Comparison of ENCODE assay signal across 11 cellular contexts in genomic region chr10:18472977-18473376, GRCh38.
A peak's percentile ranks its signal among the peaks of the same experiment; 100 is the strongest.
DNase-seq lines count a peak whose midpoint lies in the region; ATAC-seq and TF ChIP-seq lines count a peak whose summit lies in the region.
"Had no signal": no experiment of that assay in that cellular context is flagged by ENCODE, and none has a peak within 500 bp of the region (broad histone marks: within the 10 kb centered on the region; RNA-seq: fewer than 3 reads in every experiment).

No MANE protein-coding gene starts in this region.

- H3F3A ChIP-seq in PC-9 (ENCODE audit: insufficient read depth, low read depth), result no peaks in the 10 kb centered on the region

- TF ChIP-seq CTCF in 22Rv1 (IDR thresholded peaks at IDR 0.05), result peak; percentile 72
- 0 out of 2 replicates have a peak, but pooled peaks have one; percentile 18 for TF ChIP-seq CTCF in PC-9 (conservative IDR thresholded peaks at IDR 0.05)
- TF ChIP-seq CTCF in left ventricle myocardium inferior (IDR thresholded peaks at IDR 0.05; ENCODE audit: borderline replicate concordance), result peak; percentile 33

- H3K79me2 ChIP-seq in PC-9 (ENCODE audit: low read depth), result no peaks in the 10 kb centered on the region

- H3K36me3 ChIP-seq in PC-9 (ENCODE audit: low read depth) (no peaks in the 10 kb centered on the region), left ventricle myocardium inferior (no peaks in the 10 kb centered on the region)
- H3K36me3 ChIP-seq: BLaER1 treated with 17β-estradiol and CSF1 and Interleukin-3, amounts not matched to agents 10 nM and 100 nM had no signal

- H4K20me1 ChIP-seq in PC-9 (ENCODE audit: insufficient read depth), result no peaks in the 10 kb centered on the region
- H4K20me1 ChIP-seq: BLaER1 treated with 17β-estradiol and CSF1 and Interleukin-3, amounts not matched to agents 10 nM and 100 nM had no signal

- intact Hi-C loops in PC-9 (cut with micrococcal nuclease; ENCODE audit: unreplicated experiment), result no loop called here
- intact Hi-C loops in left ventricle myocardium inferior (cut with micrococcal nuclease), result no loop called here

- H3K9me2 ChIP-seq in PC-9 (ENCODE audit: insufficient read depth), result no peaks in the 10 kb centered on the region

- no peak overlapping the region for H3K4me3 ChIP-seq in PC-9
- peak overlapping the region; percentile 20 for H3K4me3 ChIP-seq in left ventricle myocardium inferior
- H3K4me3 ChIP-seq: BLaER1 treated with 17β-estradiol and CSF1 and Interleukin-3, amounts not matched to agents 10 nM and 100 nM had no signal

- POLR2A ChIA-PET in PC-9 (lab: Charles Lee; ENCODE audit: unreplicated experiment), result no interaction called here

- H3K4me1 ChIP-seq in PC-9 (replicated peaks; ENCODE audit: insufficient read depth) (no peaks in the 10 kb centered on the region), left ventricle myocardium inferior (peaks cover 75% of the 10 kb centered on the region)

- H2AFZ ChIP-seq in PC-9, result no peak overlapping the region

- CTCF ChIA-PET in PC-9 (lab: Charles Lee), result no interaction called here

- no peak overlapping the region for H3K4me2 ChIP-seq in PC-9

- DNase-seq in PC-9 (no peak), left ventricle myocardium inferior (no peak), NCI-H226 (no peak)
- DNase-seq: activated CD8-positive, alpha-beta memory T cell treated with anti-CD3 and anti-CD28 coated beads, Interleukin-2, amount 50 U/mL, for 48 hours; KBM-7 had no signal

- H3K27ac ChIP-seq in 22Rv1 (no peak overlapping the region), PC-9 (no peak overlapping the region), left ventricle myocardium inferior (replicated peaks) (peak overlapping the region; percentile 79)
- H3K27ac ChIP-seq: BLaER1 treated with 17β-estradiol and CSF1 and Interleukin-3, amounts not matched to agents 10 nM and 100 nM had no signal

- ATAC-seq in GM18867 (IDR thresholded peaks at IDR 0.05; ENCODE audit: unreplicated experiment) (peak; percentile 30), GM19035 (IDR thresholded peaks at IDR 0.05; ENCODE audit: unreplicated experiment) (no peak), GM19351 (IDR thresholded peaks at IDR 0.05; ENCODE audit: unreplicated experiment) (no peak), HG03025 (IDR thresholded peaks at IDR 0.05; ENCODE audit: low FRiP score, unreplicated experiment) (no peak)

- BruUV-seq in PC-9 (replicated peaks; lab: Mats Ljungman, UMichigan), result no TSS peak

- H3K9me3 ChIP-seq in PC-9 (ENCODE audit: insufficient read depth, low read depth), result no peaks in the 10 kb centered on the region
- no peaks in the 10 kb centered on the region for H3K9me3 ChIP-seq in left ventricle myocardium inferior (replicated peaks)

- peaks cover 9% of the 10 kb centered on the region; the same call in 1 of the 2 replicates for H3K27me3 ChIP-seq in PC-9 (ENCODE audit: insufficient read depth, low read depth)
- H3K27me3 ChIP-seq in left ventricle myocardium inferior (ENCODE audit: low read depth), result no peaks in the 10 kb centered on the region
- H3K27me3 ChIP-seq: BLaER1 treated with 17β-estradiol and CSF1 and Interleukin-3, amounts not matched to agents 10 nM and 100 nM had no signal

Comparison
In these comparisons a context has a peak if more than half of its experiments do, and no peak if none do; other contexts are left out.
1. CTCF ChIP-seq: peak in every context shown above with its lines; median percentile 72 in 22Rv1; 33 in left ventricle myocardium inferior; 18 in PC-9.